Comparison of ENCODE assay signal across 9 cellular contexts in genomic region chr21:41142051-41142795, GRCh38. TPM values are rescaled to one million over a fixed set of nuclear protein-coding genes. Genes with fewer than 3 reads are reported as not detected.
DNase-seq lines count a peak whose midpoint lies in the region; ATAC-seq and TF ChIP-seq lines count a peak whose summit lies in the region.
"Had no signal": no experiment of that assay in that cellular context is flagged by ENCODE, and none has a peak within 500 bp of the region (broad histone marks: within the 10 kb centered on the region; RNA-seq: fewer than 3 reads in every experiment).

No MANE protein-coding gene starts in this region.

- H3K27ac Mint-ChIP-seq in CD8-positive, alpha-beta T cell = no peak overlapping the region
- H3K27ac Mint-ChIP-seq: activated naive CD8-positive, alpha-beta T cell treated with anti-CD3 and anti-CD28 coated beads for 36 hours had no signal

- H3K27ac ChIP-seq in tibial nerve = peak overlapping the region in 3 of 4 donors; percentile 1 to 74 (median 68)
- H3K27ac ChIP-seq in CD8-positive, alpha-beta T cell (ENCODE audit: low read depth, low read length) = no peak overlapping the region

- H3K4me3 ChIP-seq in adipocyte (ENCODE audit: low read length) = no peak overlapping the region
- no peak overlapping the region for H3K4me3 ChIP-seq in kidney epithelial cell (ENCODE audit: low read depth, low read length)
- no peak overlapping the region for H3K4me3 ChIP-seq in tibial nerve
- no peak overlapping the region for H3K4me3 ChIP-seq in CD8-positive, alpha-beta T cell (ENCODE audit: low read depth, low read length)

- H3K4me3 Mint-ChIP-seq in CD8-positive, alpha-beta T cell = no peak overlapping the region
- H3K4me3 Mint-ChIP-seq: activated naive CD8-positive, alpha-beta T cell treated with anti-CD3 and anti-CD28 coated beads for 36 hours had no signal

- no peak for ATAC-seq in CD8-positive, alpha-beta T cell

- H3K4me1 Mint-ChIP-seq in CD8-positive, alpha-beta T cell (ENCODE audit: low read depth) = no peaks in the 10 kb centered on the region
- H3K4me1 Mint-ChIP-seq: activated naive CD8-positive, alpha-beta T cell treated with anti-CD3 and anti-CD28 coated beads for 36 hours had no signal

- no peak overlapping the region for H3K9ac ChIP-seq in adipocyte (ENCODE audit: low read length)

- TF ChIP-seq EP300 in tibial nerve (IDR thresholded peaks at IDR 0.05) = peak in 1 of 2 donors; percentile 50

- H3K36me3 Mint-ChIP-seq in CD8-positive, alpha-beta T cell = no peaks in the 10 kb centered on the region
- H3K36me3 Mint-ChIP-seq: activated naive CD8-positive, alpha-beta T cell treated with anti-CD3 and anti-CD28 coated beads for 36 hours had no signal

- H3K27me3 Mint-ChIP-seq in CD8-positive, alpha-beta T cell (ENCODE audit: low read depth) = peaks cover 22% of the 10 kb centered on the region

- CTCF ChIA-PET in CD8-positive, alpha-beta T cell (lab: Charles Lee) = no interaction called here

- no peaks in the 10 kb centered on the region for H3K9me3 ChIP-seq in adipocyte (ENCODE audit: control insufficient read depth, low read length)
- no peaks in the 10 kb centered on the region for H3K9me3 ChIP-seq in tibial nerve
- no peaks in the 10 kb centered on the region for H3K9me3 ChIP-seq in CD8-positive, alpha-beta T cell (ENCODE audit: low read length)

- peak; percentile 11 for DNase-seq in DMS79 treated with DMSO at 0.1 percent for 48 hours (lab: John Stamatoyannopoulos, UW)
- no peak for DNase-seq in DMS79 (lab: John Stamatoyannopoulos, UW)
- peak; percentile 52 for DNase-seq in adipocyte (ENCODE audit: low read depth)
- DNase-seq in kidney epithelial cell (ENCODE audit: low read depth) = peak; percentile 37
- peak in 1 of 2 donors; percentile 38 for DNase-seq in tibial nerve (ENCODE audit: low spot score in 2 of 2)
- no peak for DNase-seq in mucosa of gallbladder (ENCODE audit: low spot score)
- no peak for DNase-seq in CD8-positive, alpha-beta T cell
- DNase-seq in GM13977 (ENCODE audit: low spot score) = no peak
- DNase-seq: activated naive CD8-positive, alpha-beta T cell treated with anti-CD3 and anti-CD28 coated beads for 36 hours had no signal

- H3K9me3 Mint-ChIP-seq in CD8-positive, alpha-beta T cell = no peaks in the 10 kb centered on the region
- H3K9me3 Mint-ChIP-seq: activated naive CD8-positive, alpha-beta T cell treated with anti-CD3 and anti-CD28 coated beads for 36 hours had no signal

- WGBS in tibial nerve, 2 donors = 40 to 41% methylated on average over 13 to 15 of the region's 15 CpGs

- H3K27me3 ChIP-seq in adipocyte (replicated peaks; ENCODE audit: control insufficient read depth, insufficient read depth, low read length) (peaks cover 19% of the 10 kb centered on the region), kidney epithelial cell (ENCODE audit: control insufficient read depth, insufficient read depth, low read length) (peaks cover 2% of the 10 kb centered on the region), tibial nerve (no peaks in the 10 kb centered on the region)
- H3K27me3 ChIP-seq in CD8-positive, alpha-beta T cell (ENCODE audit: insufficient read depth, low read length) = no peaks in the 10 kb centered on the region

- in situ Hi-C loops in GM13977 (cut with MboI; ENCODE audit: low pct_unique_long_range_greater_than_20kb, low sequenced_read_pairs, unreplicated experiment) = no loop called here

- intact Hi-C loops in CD8-positive, alpha-beta T cell (cut with DNase I, micrococcal nuclease) = no loop called here

- H3K36me3 ChIP-seq in adipocyte (ENCODE audit: control insufficient read depth, insufficient read depth, low read length, severe bottlenecking) (no peaks in the 10 kb centered on the region), kidney epithelial cell (ENCODE audit: control insufficient read depth, insufficient read depth, low read length) (no peaks in the 10 kb centered on the region), tibial nerve (no peaks in the 10 kb centered on the region)
- H3K36me3 ChIP-seq in CD8-positive, alpha-beta T cell (ENCODE audit: insufficient read depth, low read length) = no peaks in the 10 kb centered on the region

- POLR2A ChIA-PET in CD8-positive, alpha-beta T cell (lab: Charles Lee) = no interaction called here

- H3K4me1 ChIP-seq in adipocyte (ENCODE audit: control insufficient read depth, insufficient read depth, low read length) (peaks cover 20% of the 10 kb centered on the region), tibial nerve (peaks cover 0 to 25% (median 6%) of the 10 kb centered on the region in 4 donors)
- no peaks in the 10 kb centered on the region for H3K4me1 ChIP-seq in CD8-positive, alpha-beta T cell (ENCODE audit: insufficient read depth, low read length)

- TF ChIP-seq POLR2A in tibial nerve (IDR thresholded peaks at IDR 0.05) = no peak

- TF ChIP-seq CTCF in kidney epithelial cell (IDR thresholded peaks at IDR 0.05; ENCODE audit: insufficient read depth, low read length, poor library complexity, severe bottlenecking) (peak; percentile 6), tibial nerve (IDR thresholded peaks at IDR 0.05) (no peak), GM13977 (IDR thresholded peaks at IDR 0.05; ENCODE audit: extremely low read depth, insufficient read depth, missing control alignments) (no peak)
- no peak for TF ChIP-seq CTCF in CD8-positive, alpha-beta T cell (IDR thresholded peaks at IDR 0.05)

RNA-seq across cellular contexts. Expression of gene BACE2, which starts 25.7 kb away (rescaled TPM):
- 81.0 and 82.8 TPM in 2 replicates for total RNA-seq in kidney epithelial cell
- total RNA-seq in tibial nerve = 10 to 100 TPM; 69.5 to 96.9 (median 79.2) TPM
- 174 TPM for total RNA-seq in mucosa of gallbladder
- 1 to 10 TPM in 1 of 2 experiments, under 1 TPM in 1; 0.75 to 1.1 TPM for total RNA-seq in CD8-positive, alpha-beta T cell

Comparison
In these comparisons a context has a peak if more than half of its experiments do, and no peak if none do; other contexts are left out.
1. DNase-seq: peak in DMS79 treated with DMSO at 0.1 percent for 48 hours (single experiment), adipocyte (single experiment) and kidney epithelial cell (single experiment); none in DMS79 (single experiment), mucosa of gallbladder (single experiment), CD8-positive, alpha-beta T cell (0 of 7) and GM13977 (single experiment).
2. RNA of gene BACE2, which starts 25.7 kb away (total RNA-seq): 174 TPM in mucosa of gallbladder (single experiment), 81.0 to 82.8 TPM in kidney epithelial cell and 69.5 to 96.9 TPM in tibial nerve; 0.75 to 1.1 TPM in CD8-positive, alpha-beta T cell; every median in the first group is over 10 times any median in the second.